1 cellular context compared by ENCODE assay signal in genomic region chr3:124078978-124079911, GRCh38.
TF ChIP-seq lines count a peak whose summit lies in the region.

No MANE protein-coding gene starts in this region.

TF ChIP-seq in GM23338, 12 proteins besides CTCF, POLR2A, EP300 and RAD21 (continued from another document):
- TF ChIP-seq ZNF462 (CRISPR knock-in tag; IDR thresholded peaks at IDR 0.05) (no peak), ETS1 (IDR thresholded peaks at IDR 0.05) (no peak), EZH2 (IDR thresholded peaks at IDR 0.05; ENCODE audit: low read depth, unreplicated experiment) (no peak)
